8 cellular contexts compared by ENCODE assay signal in the genomic region with DNA sequence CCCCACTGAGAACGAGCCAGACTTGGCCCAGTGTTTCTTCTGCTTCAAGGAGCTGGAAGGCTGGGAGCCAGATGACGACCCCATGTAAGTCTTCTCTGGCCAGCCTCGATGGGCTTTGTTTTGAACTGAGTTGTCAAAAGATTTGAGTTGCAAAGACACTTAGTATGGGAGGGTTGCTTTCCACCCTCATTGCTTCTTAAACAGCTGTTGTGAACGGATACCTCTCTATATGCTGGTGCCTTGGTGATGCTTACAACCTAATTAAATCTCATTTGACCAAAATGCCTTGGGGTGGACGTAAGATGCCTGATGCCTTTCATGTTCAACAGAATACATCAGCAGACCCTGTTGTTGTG. TPM values are rescaled to one million over a fixed set of nuclear protein-coding genes. Genes with fewer than 3 reads are reported as not detected.
DNase-seq lines count a peak whose midpoint lies in the region; ATAC-seq and TF ChIP-seq lines count a peak whose summit lies in the region.

No MANE protein-coding gene starts in this region.

- no peaks in the 10 kb centered on the region for H3K27me3 Mint-ChIP-seq in chondrocyte (ENCODE audit: low read depth)
- H3K27me3 Mint-ChIP-seq in naive thymus-derived CD4-positive, alpha-beta T cell, result no peaks in the 10 kb centered on the region

- H3K4me3 ChIP-seq in Karpas-422 (ENCODE audit: low read length), result peak overlapping the region; percentile 100
- H3K4me3 ChIP-seq in naive thymus-derived CD4-positive, alpha-beta T cell (ENCODE audit: low read length), result no peak overlapping the region

- peak overlapping the region; percentile 32; the same call in 1 of the 2 replicates for H2AFZ ChIP-seq in Karpas-422 (ENCODE audit: low read length)

- peaks cover 23% of the 10 kb centered on the region for H3K4me1 Mint-ChIP-seq in chondrocyte (ENCODE audit: low read depth)
- H3K4me1 Mint-ChIP-seq in naive thymus-derived CD4-positive, alpha-beta T cell, result peaks cover 0 to 25% (median 4%) of the 10 kb centered on the region in 7 donors

- H3K9me3 Mint-ChIP-seq in chondrocyte (ENCODE audit: low read depth), result no peaks in the 10 kb centered on the region
- no peaks in the 10 kb centered on the region for H3K9me3 Mint-ChIP-seq in naive thymus-derived CD4-positive, alpha-beta T cell

- no peaks in the 10 kb centered on the region for H4K20me1 ChIP-seq in Karpas-422 (ENCODE audit: insufficient read depth, low read depth, low read length)

- H3K27ac ChIP-seq in C4-2B, result peak overlapping the region; percentile 97
- H3K27ac ChIP-seq in Karpas-422 (ENCODE audit: low read length), result peak overlapping the region; percentile 84
- no peak overlapping the region for H3K27ac ChIP-seq in naive thymus-derived CD4-positive, alpha-beta T cell (ENCODE audit: low read depth, low read length)

- peaks cover 14% of the 10 kb centered on the region for H3K36me3 ChIP-seq in Karpas-422 (ENCODE audit: insufficient read depth, low read length)
- H3K36me3 ChIP-seq in naive thymus-derived CD4-positive, alpha-beta T cell (ENCODE audit: control insufficient read depth in 2 of 3, insufficient read depth in 3 of 3, low read length in 3 of 3), result no peaks in the 10 kb centered on the region

- ATAC-seq in naive thymus-derived CD4-positive, alpha-beta T cell, result no peak
- ATAC-seq in GM21737 (IDR thresholded peaks at IDR 0.05; ENCODE audit: unreplicated experiment), result no peak
- no peak for ATAC-seq in HG03460 (IDR thresholded peaks at IDR 0.05; ENCODE audit: unreplicated experiment)

- H3K9me2 ChIP-seq in Karpas-422 (replicated peaks; ENCODE audit: insufficient read depth, low read length), result no peaks in the 10 kb centered on the region

- DNase-seq in Karpas-422 (no peak), chondrocyte (ENCODE audit: low spot score) (no peak), NOMO-1 (lab: John Stamatoyannopoulos, UW; ENCODE audit: unreplicated experiment in 2 of 2) (no peak), NCI-H524 (lab: John Stamatoyannopoulos, UW) (no peak)
- DNase-seq in naive thymus-derived CD4-positive, alpha-beta T cell, result no peak

- CTCF ChIA-PET in naive thymus-derived CD4-positive, alpha-beta T cell (lab: Charles Lee), result no interaction called here

- peak overlapping the region; percentile 81 for H3K4me3 Mint-ChIP-seq in chondrocyte (ENCODE audit: unreplicated experiment)
- peak overlapping the region in 9 of 10 donors; percentile 44 to 97 (median 68) for H3K4me3 Mint-ChIP-seq in naive thymus-derived CD4-positive, alpha-beta T cell

- intact Hi-C loops in naive thymus-derived CD4-positive, alpha-beta T cell (cut with micrococcal nuclease), result loop anchor here (1.0 to 10.0 kb wide), 7 partner anchors 27 to 164 kb away; a partner anchor contains a TSS

- peaks cover 26% of the 10 kb centered on the region for H3K79me2 ChIP-seq in Karpas-422 (ENCODE audit: low read length)

- peak overlapping the region; percentile 68 for H3K27ac Mint-ChIP-seq in chondrocyte (ENCODE audit: unreplicated experiment)
- H3K27ac Mint-ChIP-seq in naive thymus-derived CD4-positive, alpha-beta T cell, result peak overlapping the region in 1 of 9 donors; percentile 87

- no peaks in the 10 kb centered on the region for H3K36me3 Mint-ChIP-seq in chondrocyte (ENCODE audit: low read depth)
- H3K36me3 Mint-ChIP-seq in naive thymus-derived CD4-positive, alpha-beta T cell, result peaks cover 0 to 9% (median 0%) of the 10 kb centered on the region in 5 donors

- no peak for TF ChIP-seq CTCF in C4-2B (conservative IDR thresholded peaks at IDR 0.05)
- no peak for TF ChIP-seq CTCF in chondrocyte (IDR thresholded peaks at IDR 0.05)

- peak overlapping the region; percentile 99 for H3K9ac ChIP-seq in Karpas-422 (ENCODE audit: low read length)

- no peaks in the 10 kb centered on the region for H3K27me3 ChIP-seq in Karpas-422 (ENCODE audit: low read length)
- H3K27me3 ChIP-seq in naive thymus-derived CD4-positive, alpha-beta T cell (ENCODE audit: control insufficient read depth in 2 of 2, insufficient read depth in 2 of 2, low read length in 2 of 2), result no peaks in the 10 kb centered on the region

- peak overlapping the region; percentile 99 for H3K4me2 ChIP-seq in Karpas-422 (ENCODE audit: low read depth, low read length, poor library complexity, severe bottlenecking)

- peaks cover 14% of the 10 kb centered on the region for H3K4me1 ChIP-seq in Karpas-422 (ENCODE audit: low read length)
- H3K4me1 ChIP-seq in naive thymus-derived CD4-positive, alpha-beta T cell (ENCODE audit: control insufficient read depth in 2 of 2, insufficient read depth in 2 of 2, low read length in 2 of 2), result peaks cover 5 to 6% of the 10 kb centered on the region in 2 donors

- POLR2A ChIA-PET in naive thymus-derived CD4-positive, alpha-beta T cell (lab: Charles Lee), result interaction anchor here (0.7 to 0.9 kb wide), 2 partner anchors 9 to 100 kb away, joined by 3 read pairs; no protein-coding TSS in a partner anchor

- no peaks in the 10 kb centered on the region for H3K9me3 ChIP-seq in Karpas-422 (ENCODE audit: low read length)
- no peaks in the 10 kb centered on the region for H3K9me3 ChIP-seq in naive thymus-derived CD4-positive, alpha-beta T cell (ENCODE audit: control insufficient read depth in 2 of 3, low read length in 3 of 3)

RNA-seq across cellular contexts. Expression of a gene that starts 0.6 kb away (rescaled TPM):
- 45.4 and 46.8 TPM in 2 replicates for total RNA-seq in Karpas-422 (2014; rRNA removed; shearing (Covaris generic); ENCODE audit: low replicate concordance)
- total RNA-seq in chondrocyte, result 10.2 to 11.6 TPM (median 10.9 TPM) in 3 replicates
- 10 to 100 TPM in 1 of 5 experiments, not detected in 4; 49.0 TPM for total RNA-seq in naive thymus-derived CD4-positive, alpha-beta T cell
- not detected for polyA plus RNA-seq in naive thymus-derived CD4-positive, alpha-beta T cell

RNA-seq across cellular contexts. Expression of a gene that starts 16.7 kb away (rescaled TPM):
- total RNA-seq in Karpas-422 (2014; rRNA removed; shearing (Covaris generic); ENCODE audit: low replicate concordance), result not detected in 2 replicates
- not detected in 3 replicates for total RNA-seq in chondrocyte
- total RNA-seq in naive thymus-derived CD4-positive, alpha-beta T cell, result not detected
- not detected for polyA plus RNA-seq in naive thymus-derived CD4-positive, alpha-beta T cell

RNA-seq across cellular contexts. Expression of a gene that starts 27.5 kb away (rescaled TPM):
- total RNA-seq in Karpas-422 (2014; rRNA removed; shearing (Covaris generic); ENCODE audit: low replicate concordance), result 94.3 and 104 TPM in 2 replicates
- total RNA-seq in chondrocyte, result 25.5 to 31.7 TPM (median 28.3 TPM) in 3 replicates
- 10 to 100 TPM in 1 of 5 experiments, 1 to 10 TPM in 4; 1.2 to 19.2 (median 3.0) TPM for total RNA-seq in naive thymus-derived CD4-positive, alpha-beta T cell
- 1 to 10 TPM in 1 of 2 donors, under 1 TPM in 1; 0.99 to 1.1 TPM for polyA plus RNA-seq in naive thymus-derived CD4-positive, alpha-beta T cell

RNA-seq across cellular contexts. Expression of a gene that starts 27.8 kb away (rescaled TPM):
- 22.7 and 48.0 TPM in 2 replicates for total RNA-seq in Karpas-422 (2014; rRNA removed; shearing (Covaris generic); ENCODE audit: low replicate concordance)
- total RNA-seq in chondrocyte, result 21.1 to 29.5 TPM (median 23.4 TPM) in 3 replicates
- total RNA-seq in naive thymus-derived CD4-positive, alpha-beta T cell, result 10 to 100 TPM in 1 of 5 experiments, 1 to 10 TPM in 1, under 1 TPM in 1, not detected in 2; 0.29 to 57.7 (median 1.0) TPM
- polyA plus RNA-seq in naive thymus-derived CD4-positive, alpha-beta T cell, result under 1 TPM; 0.20 to 0.28 TPM

RNA-seq across cellular contexts. Expression of a gene that starts 46.3 kb away (rescaled TPM):
- total RNA-seq in Karpas-422 (2014; rRNA removed; shearing (Covaris generic); ENCODE audit: low replicate concordance), result 31.9 and 33.6 TPM in 2 replicates
- 35.1 to 57.6 TPM (median 52.3 TPM) in 3 replicates for total RNA-seq in chondrocyte
- 100 to 1,000 TPM in 1 of 5 experiments, 10 to 100 TPM in 4; 47.6 to 109 (median 58.6) TPM for total RNA-seq in naive thymus-derived CD4-positive, alpha-beta T cell
- polyA plus RNA-seq in naive thymus-derived CD4-positive, alpha-beta T cell, result 100 to 1,000 TPM in 1 of 2 donors, 10 to 100 TPM in 1; 94.6 to 118 TPM
